Comparison of ENCODE assay signal across 28 cellular contexts in genomic region chr15:96187916-96188315, GRCh38.
"Had no signal": no experiment of that assay in that cellular context is flagged by ENCODE, and none has a peak within 500 bp of the region (broad histone marks: within the 10 kb centered on the region; RNA-seq: fewer than 3 reads in every experiment).

No MANE protein-coding gene starts in this region.

- ATAC-seq: activated T-helper 17 cell treated with anti-CD3 and anti-CD28 coated beads, Interleukin-2, amount 50 U/mL, for 72 hours; Panc1; Right ventricle myocardium inferior had no signal

- H3K27me3 ChIP-seq: brain microvascular endothelial cell had no signal

- H3K36me3 Mint-ChIP-seq: activated CD4-positive, alpha-beta memory T cell treated with anti-CD3 and anti-CD28 coated beads for 36 hours; activated naive CD8-positive, alpha-beta T cell had no signal

- H3K36me3 ChIP-seq: brain microvascular endothelial cell, cardiac muscle cell had no signal

- H3K27ac Mint-ChIP-seq: activated B cell treated with CpG ODN at 0.5 μM for 24 hours; activated CD4-positive, alpha-beta memory T cell treated with anti-CD3 and anti-CD28 coated beads for 36 hours; activated CD4-positive, alpha-beta T cell treated with anti-CD3 and anti-CD28 coated beads, Interleukin-2, amount 10 ng/mL, durations not matched to agents 7 days and 5 days; activated naive CD4-positive, alpha-beta T cell treated with anti-CD3 and anti-CD28 coated beads for 36 hours; activated naive CD8-positive, alpha-beta T cell; activated T-helper 17 cell treated with anti-CD3 and anti-CD28 coated beads, Interleukin-2, amount 50 U/mL, for 72 hours; T-helper 1 cell treated with Interleukin-12 subunit alpha and Interleukin-12 subunit beta and Interleukin-4 antibody, amounts not matched to agents 30 μg/mL and 1 μg/mL, for 36 hours had no signal

- DNase-seq: activated B cell treated with CpG ODN at 0.5 μM for 24 hours; activated CD4-positive, alpha-beta memory T cell treated with anti-CD3 and anti-CD28 coated beads for 36 hours; activated CD4-positive, alpha-beta T cell treated with anti-CD3 and anti-CD28 coated beads for 1 hour; activated CD4-positive, alpha-beta T cell treated with anti-CD3 and anti-CD28 coated beads, Interleukin-2, amount 10 ng/mL, durations not matched to agents 7 days and 5 days; activated CD8-positive, alpha-beta memory T cell treated with anti-CD3 and anti-CD28 coated beads for 24 hours; activated gamma-delta T cell; activated naive CD4-positive, alpha-beta T cell treated with anti-CD3 and anti-CD28 coated beads for 36 hours; activated T-cell treated with anti-CD3 and anti-CD28 coated beads for 4 hours; activated T-cell treated with anti-CD3 and anti-CD28 coated beads, Interleukin-2, amount 50 U/mL, for 48 hours; brain microvascular endothelial cell; Karpas-422; MM.1S; NCI-H1105; NCI-H1436 treated with DMSO at 0.1 percent for 48 hours; NCI-H187 treated with DMSO at 0.1 percent for 48 hours; NCI-H2081 treated with DMSO at 0.1 percent for 48 hours; NCI-H446; NCI-H526; NCI-H82; NK-92 treated with Interleukin-12 subunit alpha and Interleukin-12 subunit beta, amount 100 ng/mL, for 24 hours; OCI-M1; RPMI8226 had no signal

- H3K4me3 Mint-ChIP-seq: activated B cell treated with CpG ODN at 0.5 μM for 24 hours; activated CD4-positive, alpha-beta memory T cell treated with anti-CD3 and anti-CD28 coated beads for 36 hours; activated CD4-positive, alpha-beta T cell treated with anti-CD3 and anti-CD28 coated beads, Interleukin-2, amount 10 ng/mL, durations not matched to agents 7 days and 5 days; activated naive CD4-positive, alpha-beta T cell treated with anti-CD3 and anti-CD28 coated beads for 36 hours; activated naive CD8-positive, alpha-beta T cell; activated T-helper 17 cell treated with anti-CD3 and anti-CD28 coated beads, Interleukin-2, amount 50 U/mL, for 72 hours; T-helper 1 cell treated with Interleukin-12 subunit alpha and Interleukin-12 subunit beta and Interleukin-4 antibody, amounts not matched to agents 30 μg/mL and 1 μg/mL, for 36 hours had no signal

- H3K4me3 ChIP-seq: cardiac muscle cell had no signal

- H3K27me3 Mint-ChIP-seq: activated B cell treated with CpG ODN at 0.5 μM for 24 hours; activated CD4-positive, alpha-beta memory T cell treated with anti-CD3 and anti-CD28 coated beads for 36 hours; activated CD4-positive, alpha-beta T cell treated with anti-CD3 and anti-CD28 coated beads, Interleukin-2, amount 10 ng/mL, durations not matched to agents 7 days and 5 days; activated T-helper 17 cell treated with anti-CD3 and anti-CD28 coated beads, Interleukin-2, amount 50 U/mL, for 72 hours had no signal

- H3K27ac ChIP-seq: brain microvascular endothelial cell, cardiac muscle cell had no signal

- H3K4me1 Mint-ChIP-seq: activated B cell treated with CpG ODN at 0.5 μM for 24 hours; activated CD4-positive, alpha-beta T cell treated with anti-CD3 and anti-CD28 coated beads, Interleukin-2, amount 10 ng/mL, durations not matched to agents 7 days and 5 days; activated T-helper 17 cell treated with anti-CD3 and anti-CD28 coated beads, Interleukin-2, amount 50 U/mL, for 72 hours had no signal

- H3K9me3 Mint-ChIP-seq: activated CD4-positive, alpha-beta T cell treated with anti-CD3 and anti-CD28 coated beads, Interleukin-2, amount 10 ng/mL, durations not matched to agents 7 days and 5 days; activated naive CD4-positive, alpha-beta T cell treated with anti-CD3 and anti-CD28 coated beads for 36 hours; T-helper 1 cell treated with Interleukin-12 subunit alpha and Interleukin-12 subunit beta and Interleukin-4 antibody, amounts not matched to agents 30 μg/mL and 1 μg/mL, for 36 hours had no signal
